22 cellular contexts compared by ENCODE assay signal in genomic region chr15:71658036-71658435, GRCh38.
DNase-seq lines count a peak whose midpoint lies in the region; ATAC-seq and TF ChIP-seq lines count a peak whose summit lies in the region.
"Had no signal": no experiment of that assay in that cellular context is flagged by ENCODE, and none has a peak within 500 bp of the region (broad histone marks: within the 10 kb centered on the region; RNA-seq: fewer than 3 reads in every experiment).

No MANE protein-coding gene starts in this region.

- BruUV-seq in MCF 10A (replicated peaks; lab: Mats Ljungman, UMichigan) = no TSS peak

- no peak overlapping the region for H3K4me3 ChIP-seq in breast epithelium
- H3K4me3 ChIP-seq: A549; BLaER1 treated with 17β-estradiol and CSF1 and Interleukin-3, amounts not matched to agents 10 nM and 100 nM; GM23248 had no signal

- H3K27me3 Mint-ChIP-seq in MCF 10A (ENCODE audit: insufficient read depth, unreplicated experiment) (no peaks in the 10 kb centered on the region), mesothelial cell of epicardium (ENCODE audit: low read depth) (no peaks in the 10 kb centered on the region)

- DNase-seq in breast epithelium (ENCODE audit: low spot score in 2 of 2) = no peak
- no peak for DNase-seq in MCF 10A (ENCODE audit: unreplicated experiment)
- DNase-seq in mesothelial cell of epicardium (ENCODE audit: low spot score in 2 of 2, unreplicated experiment in 2 of 2) = no peak
- no peak for DNase-seq in DMS79 treated with DMSO at 0.1 percent for 48 hours (lab: John Stamatoyannopoulos, UW)
- DNase-seq: 8988T; ACHN; AML-193; BE2C; CD4-positive, alpha-beta T cell; CD8-positive, alpha-beta memory T cell; DMS 273 treated with DMSO at 0.1 percent for 48 hours; DMS79; GF-D8; GM23248; H7; HCEC 1CT had no signal

- POLR2A ChIA-PET in MCF 10A (lab: Yijun Ruan, JAX) = no interaction called here

- peaks cover 0 to 5% of the 10 kb centered on the region in 2 donors for H3K4me1 ChIP-seq in breast epithelium
- H3K4me1 ChIP-seq: BE2C; BLaER1 treated with 17β-estradiol and CSF1 and Interleukin-3, amounts not matched to agents 10 nM and 100 nM had no signal

- no peaks in the 10 kb centered on the region for H3K9me3 ChIP-seq in breast epithelium
- H3K9me3 ChIP-seq: A549; BE2C; BLaER1 treated with 17β-estradiol and CSF1 and Interleukin-3, amounts not matched to agents 10 nM and 100 nM had no signal

- no peak overlapping the region for H3K27ac Mint-ChIP-seq in MCF 10A (ENCODE audit: low read depth, unreplicated experiment)
- peak overlapping the region; percentile 13 for H3K27ac Mint-ChIP-seq in mesothelial cell of epicardium
- H3K27ac Mint-ChIP-seq: CD14-positive monocyte; CD4-positive, alpha-beta T cell had no signal

- peak; percentile 16 for ATAC-seq in esophagus mucosa
- no peak for ATAC-seq in GM21717 (IDR thresholded peaks at IDR 0.05; ENCODE audit: unreplicated experiment)
- ATAC-seq in GM18517 (IDR thresholded peaks at IDR 0.05; ENCODE audit: unreplicated experiment) = no peak
- ATAC-seq: A549 had no signal

- intact Hi-C loops in breast epithelium (cut with DNase I; ENCODE audit: low total_unique reads) (no loop called here), MCF 10A (cut with micrococcal nuclease) (no loop called here)

- H3K27me3 ChIP-seq in breast epithelium = no peaks in the 10 kb centered on the region
- H3K27me3 ChIP-seq: BLaER1 treated with 17β-estradiol and CSF1 and Interleukin-3, amounts not matched to agents 10 nM and 100 nM had no signal

- H3K27ac ChIP-seq in breast epithelium = peak overlapping the region; percentile 18 to 60
- H3K27ac ChIP-seq: A549; BLaER1 treated with 17β-estradiol and CSF1 and Interleukin-3, amounts not matched to agents 10 nM and 100 nM; GM23248 had no signal

- TF ChIP-seq CTCF in breast epithelium (IDR thresholded peaks at IDR 0.05) (no peak), MCF 10A (IDR thresholded peaks at IDR 0.05; ENCODE audit: unreplicated experiment) (no peak), mesothelial cell of epicardium (IDR thresholded peaks at IDR 0.05; ENCODE audit: unreplicated experiment) (no peak)

- peaks cover 3% of the 10 kb centered on the region for H3K36me3 Mint-ChIP-seq in MCF 10A (ENCODE audit: insufficient read depth, unreplicated experiment)
- H3K36me3 Mint-ChIP-seq in mesothelial cell of epicardium = peaks cover 4% of the 10 kb centered on the region
- H3K36me3 Mint-ChIP-seq: CD14-positive monocyte; CD8-positive, alpha-beta memory T cell had no signal

- H3K9me3 Mint-ChIP-seq in MCF 10A (ENCODE audit: unreplicated experiment) (no peaks in the 10 kb centered on the region), mesothelial cell of epicardium (no peaks in the 10 kb centered on the region)
- H3K9me3 Mint-ChIP-seq: CD14-positive monocyte; CD4-positive, alpha-beta T cell; CD8-positive, alpha-beta memory T cell had no signal

- H3K4me3 Mint-ChIP-seq in MCF 10A (ENCODE audit: unreplicated experiment) (no peak overlapping the region), mesothelial cell of epicardium (no peak overlapping the region)
- H3K4me3 Mint-ChIP-seq: CD14-positive monocyte; CD4-positive, alpha-beta T cell; CD8-positive, alpha-beta memory T cell had no signal

- CTCF ChIA-PET in MCF 10A (lab: Yijun Ruan, JAX) = no interaction called here

- H3K4me1 Mint-ChIP-seq in MCF 10A (ENCODE audit: insufficient read depth, unreplicated experiment) (peaks cover 5% of the 10 kb centered on the region), mesothelial cell of epicardium (peaks cover 40% of the 10 kb centered on the region)
- H3K4me1 Mint-ChIP-seq: CD14-positive monocyte; CD8-positive, alpha-beta memory T cell had no signal

- no peaks in the 10 kb centered on the region for H3K36me3 ChIP-seq in breast epithelium
- H3K36me3 ChIP-seq: BE2C; BLaER1 treated with 17β-estradiol and CSF1 and Interleukin-3, amounts not matched to agents 10 nM and 100 nM had no signal

- no peak for TF ChIP-seq POLR2A in breast epithelium (IDR thresholded peaks at IDR 0.05)
